1 cellular context compared by ENCODE assay signal in genomic region chr1:112956503-112957132, GRCh38.
TF ChIP-seq lines count a peak whose summit lies in the region.

No MANE protein-coding gene starts in this region.

TF ChIP-seq in HEK293, 187 proteins besides CTCF, POLR2A, EP300 and RAD21 (continued from another document and continues in another):
- TF ChIP-seq ZNF488 (tag by site-specific recombination; IDR thresholded peaks at IDR 0.05) = no peak
- TF ChIP-seq ZNF335 (tag by site-specific recombination; conservative IDR thresholded peaks at IDR 0.05) = peak; percentile 56
- no peak for TF ChIP-seq ZNF362 (tag by site-specific recombination; IDR thresholded peaks at IDR 0.05)
- peak; percentile 47 for TF ChIP-seq PRDM10 (tag by site-specific recombination; IDR thresholded peaks at IDR 0.05)
- TF ChIP-seq KLF8 (tag by site-specific recombination; IDR thresholded peaks at IDR 0.05) = no peak
- TF ChIP-seq ZBTB20 (tag by site-specific recombination; IDR thresholded peaks at IDR 0.05) = peak; percentile 5; the same call in 1 of the 2 replicates
- TF ChIP-seq SP3 (tag by site-specific recombination; IDR thresholded peaks at IDR 0.05) = no peak
- TF ChIP-seq IKZF3 (tag by site-specific recombination; IDR thresholded peaks at IDR 0.05) = no peak
- no peak for TF ChIP-seq WT1 (tag by site-specific recombination; IDR thresholded peaks at IDR 0.05)
- TF ChIP-seq TSHZ1 (tag by site-specific recombination; IDR thresholded peaks at IDR 0.05; ENCODE audit: borderline replicate concordance) = no peak
- TF ChIP-seq ZNF132 (tag by site-specific recombination; IDR thresholded peaks at IDR 0.05; ENCODE audit: borderline replicate concordance) = no peak
- TF ChIP-seq MZF1 (tag by site-specific recombination; IDR thresholded peaks at IDR 0.05; ENCODE audit: borderline replicate concordance) = no peak
- peak; percentile 50; the same call in 1 of the 2 replicates for TF ChIP-seq ZNF600 (tag by site-specific recombination; IDR thresholded peaks at IDR 0.05)
- TF ChIP-seq ZNF350 (tag by site-specific recombination; IDR thresholded peaks at IDR 0.05) = no peak
- peak; percentile 53; the same call in 1 of the 2 replicates for TF ChIP-seq KLF7 (tag by site-specific recombination; IDR thresholded peaks at IDR 0.05; ENCODE audit: borderline replicate concordance)
- no peak for TF ChIP-seq ZNF580 (tag by site-specific recombination; IDR thresholded peaks at IDR 0.05)
- TF ChIP-seq ZNF292 (tag by site-specific recombination; IDR thresholded peaks at IDR 0.05; ENCODE audit: borderline replicate concordance, low read depth) = no peak
- TF ChIP-seq SP2 (tag by site-specific recombination; IDR thresholded peaks at IDR 0.05) = no peak
- TF ChIP-seq ZNF585B (tag by site-specific recombination; IDR thresholded peaks at IDR 0.05) = no peak
- no peak for TF ChIP-seq SETDB1 (IDR thresholded peaks at IDR 0.05; ENCODE audit: insufficient read length, low read length)
- no peak for TF ChIP-seq AEBP2 (tag by site-specific recombination; IDR thresholded peaks at IDR 0.05; ENCODE audit: borderline replicate concordance)
- no peak for TF ChIP-seq PRDM1 (tag by site-specific recombination; IDR thresholded peaks at IDR 0.05)
- no peak for TF ChIP-seq ZFP41 (tag by site-specific recombination; IDR thresholded peaks at IDR 0.05; ENCODE audit: borderline replicate concordance)
- TF ChIP-seq KLF16 (tag by site-specific recombination; IDR thresholded peaks at IDR 0.05) = no peak
- no peak for TF ChIP-seq PRDM6 (tag by site-specific recombination; IDR thresholded peaks at IDR 0.05)
- TF ChIP-seq ZNF114 (tag by site-specific recombination; IDR thresholded peaks at IDR 0.05) = no peak
- no peak for TF ChIP-seq ZNF24 (tag by site-specific recombination; IDR thresholded peaks at IDR 0.05)
- TF ChIP-seq ZNF10 (tag by site-specific recombination; IDR thresholded peaks at IDR 0.05) = no peak
- no peak for TF ChIP-seq ZNF18 (tag by site-specific recombination; IDR thresholded peaks at IDR 0.05)
- TF ChIP-seq ZNF426 (tag by site-specific recombination; IDR thresholded peaks at IDR 0.05) = no peak
- TF ChIP-seq ZNF26 (tag by site-specific recombination; IDR thresholded peaks at IDR 0.05) = no peak
- TF ChIP-seq ZNF501 (tag by site-specific recombination; IDR thresholded peaks at IDR 0.05) = no peak
- no peak for TF ChIP-seq PRDM2 (tag by site-specific recombination; IDR thresholded peaks at IDR 0.05; ENCODE audit: borderline replicate concordance)
- TF ChIP-seq ZNF155 (tag by site-specific recombination; IDR thresholded peaks at IDR 0.05) = no peak
- no peak for TF ChIP-seq ZFP69B (tag by site-specific recombination; IDR thresholded peaks at IDR 0.05)
- no peak for TF ChIP-seq ZBTB48 (tag by site-specific recombination; IDR thresholded peaks at IDR 0.05)
- no peak for TF ChIP-seq ZNF23 (tag by site-specific recombination; IDR thresholded peaks at IDR 0.05; ENCODE audit: borderline replicate concordance)
- TF ChIP-seq ZNF121 (tag by site-specific recombination; IDR thresholded peaks at IDR 0.05) = no peak
